ENCODE assay signal across 8 cellular contexts in genomic region chr11:47394322-47395224, GRCh38. TPM values are rescaled to one million over a fixed set of nuclear protein-coding genes. Genes with fewer than 3 reads are reported as not detected.
DNase-seq lines count a peak whose midpoint lies in the region; ATAC-seq and TF ChIP-seq lines count a peak whose summit lies in the region.

No MANE protein-coding gene starts in this region.

- H2BK5ac ChIP-seq in IMR-90 (ENCODE audit: low read depth, low read length, poor library complexity, severe bottlenecking) = no peak overlapping the region

- WGBS in IMR-90 (ENCODE audit: extremely low coverage in 2 of 2, insufficient read length in 1 of 2), 2 experiments = 85% methylated on average over 17 of the region's 39 CpGs; no CpG with 5 or more reads in 1 of the 2 experiments

- no peak overlapping the region for H2BK15ac ChIP-seq in IMR-90 (ENCODE audit: low read depth, low read length)

- H3K14ac ChIP-seq in IMR-90 (replicated peaks; ENCODE audit: low read depth, low read length) = no peak overlapping the region

- peak; percentile 20 for DNase-seq in IMR-90
- DNase-seq in activated CD8-positive, alpha-beta memory T cell treated with anti-CD3 and anti-CD28 coated beads for 24 hours = peak; percentile 85
- DNase-seq in fibroblast of lung (ENCODE audit: low read depth in 2 of 2) = no peak
- DNase-seq in MG63 = no peak
- no peak for DNase-seq in cerebellar cortex (ENCODE audit: low spot score)

- H3K4me1 ChIP-seq in IMR-90 (ENCODE audit: control insufficient read depth, insufficient read depth, low read length) (peaks cover 10% of the 10 kb centered on the region), fibroblast of lung (ENCODE audit: control insufficient read depth, extremely low read depth, insufficient read depth, low read length) (peaks cover 8% of the 10 kb centered on the region)

- no peak for TF ChIP-seq RAD21 in IMR-90 (IDR thresholded peaks at IDR 0.05; ENCODE audit: low read length)

- H2AK9ac ChIP-seq in IMR-90 (replicated peaks; ENCODE audit: low read depth, low read length, poor library complexity) = peak overlapping the region; percentile 77

- CTCF ChIA-PET in IMR-90 (lab: Yijun Ruan, JAX) = no interaction called here

- no peaks in the 10 kb centered on the region for H3K79me2 ChIP-seq in fibroblast of lung (ENCODE audit: control insufficient read depth, insufficient read depth, low read length)

- H3K79me1 ChIP-seq in IMR-90 (ENCODE audit: low read depth in 1 of 2, low read length in 2 of 2) = no peaks in the 10 kb centered on the region

- dilution Hi-C loops in IMR-90 (cut with HindIII; ENCODE audit: low sequenced_read_pairs, unreplicated experiment) = no loop called here

- H3K9me1 ChIP-seq in IMR-90 (ENCODE audit: insufficient read depth, low read length) = peaks cover 6% of the 10 kb centered on the region

- H3K18ac ChIP-seq in IMR-90 (ENCODE audit: low read depth, low read length) = no peak overlapping the region

- no peak overlapping the region for H3K56ac ChIP-seq in IMR-90 (ENCODE audit: extremely low read depth, insufficient read depth, low read length)

- H3K27ac ChIP-seq in IMR-90 (ENCODE audit: insufficient read depth, low read length) = no peak overlapping the region
- peak overlapping the region; percentile 51 for H3K27ac ChIP-seq in fibroblast of lung (ENCODE audit: insufficient read depth, low read length)
- H3K27ac ChIP-seq in skin epidermis = peak overlapping the region; percentile 85 to 100 (median 94)

- H3K27me3 ChIP-seq in IMR-90 (ENCODE audit: control insufficient read depth, insufficient read depth, low read length) (no peaks in the 10 kb centered on the region), fibroblast of lung (ENCODE audit: control insufficient read depth, insufficient read depth, low read length) (no peaks in the 10 kb centered on the region), MG63 (no peaks in the 10 kb centered on the region)

- ATAC-seq in GM18502 (IDR thresholded peaks at IDR 0.05; ENCODE audit: poor library complexity, unreplicated experiment) = peak; percentile 74
- no peak for ATAC-seq in IMR-90 (ENCODE audit: low read depth)
- no peak for ATAC-seq in HG03571 (IDR thresholded peaks at IDR 0.05; ENCODE audit: unreplicated experiment)

- POLR2A ChIA-PET in IMR-90 (lab: Charles Lee; ENCODE audit: unreplicated experiment) = no interaction called here

- H3K9me3 ChIP-seq in IMR-90 (ENCODE audit: control insufficient read depth, insufficient read depth, low read length) (no peaks in the 10 kb centered on the region), fibroblast of lung (ENCODE audit: control insufficient read depth, insufficient read depth, low read depth, low read length) (no peaks in the 10 kb centered on the region), MG63 (no peaks in the 10 kb centered on the region)

- H3K36me3 ChIP-seq in IMR-90 (ENCODE audit: control insufficient read depth, insufficient read depth, low read length) (no peaks in the 10 kb centered on the region), fibroblast of lung (ENCODE audit: control insufficient read depth, insufficient read depth, low read length) (no peaks in the 10 kb centered on the region), MG63 (no peaks in the 10 kb centered on the region)

- 0 out of 2 replicates have a peak overlapping the region, but pooled peaks have one; percentile 84 for H2BK120ac ChIP-seq in IMR-90 (ENCODE audit: low read depth, low read length)

- no peak for TF ChIP-seq CTCF in IMR-90 (conservative IDR thresholded peaks at IDR 0.05; ENCODE audit: low read depth, low read length)
- TF ChIP-seq CTCF in fibroblast of lung (conservative IDR thresholded peaks at IDR 0.05 in 1 of 2, IDR thresholded peaks at IDR 0.05 in 1 of 2; ENCODE audit: low read depth in 1 of 2, low read length in 2 of 2) = no peak

- BruUV-seq in IMR-90 (replicated peaks; lab: Mats Ljungman, UMichigan) = no TSS peak

- peak overlapping the region; percentile 93; the same call in 1 of the 2 replicates for H2AK5ac ChIP-seq in IMR-90 (ENCODE audit: low read depth, low read length)

- H2AFZ ChIP-seq in IMR-90 (replicated peaks; ENCODE audit: low read length, poor library complexity) (peak overlapping the region; percentile 68), fibroblast of lung (ENCODE audit: low read length) (peak overlapping the region; percentile 41)

- H4K20me1 ChIP-seq in IMR-90 (ENCODE audit: insufficient read depth, low read length) (no peaks in the 10 kb centered on the region), fibroblast of lung (ENCODE audit: control insufficient read depth, extremely low read depth, insufficient read depth, low read length) (no peaks in the 10 kb centered on the region)

- peak overlapping the region in 1 of 2 experiments; percentile 91; a peak in 3 of 4 replicates for H4K8ac ChIP-seq in IMR-90 (ENCODE audit: low read depth in 2 of 2, low read length in 2 of 2)

- H2BK20ac ChIP-seq in IMR-90 (ENCODE audit: low read depth, low read length) = no peak overlapping the region

- H3K23ac ChIP-seq in IMR-90 (ENCODE audit: low read depth, low read length) = no peak overlapping the region

- H3K9ac ChIP-seq in IMR-90 (ENCODE audit: low read depth, low read length) (no peak overlapping the region), fibroblast of lung (ENCODE audit: insufficient read depth, low read length) (peak overlapping the region; percentile 42)

- TF ChIP-seq POLR2A in IMR-90 (IDR thresholded peaks at IDR 0.05; ENCODE audit: low read depth, low read length) = no peak

- in situ Hi-C loops in IMR-90 (cut with MboI; ENCODE audit: low sequenced_read_pairs) = no loop called here

- H4K91ac ChIP-seq in IMR-90 (ENCODE audit: insufficient read depth, low read depth, low read length) = no peak overlapping the region

- intact Hi-C loops in IMR-90 (cut with micrococcal nuclease) = no loop called here

- H3K4me3 ChIP-seq in IMR-90 (ENCODE audit: insufficient read depth, low read depth, low read length) = no peak overlapping the region
- no peak overlapping the region for H3K4me3 ChIP-seq in fibroblast of lung (replicated peaks in 1 of 4; ENCODE audit: control extremely low read depth in 1 of 4, insufficient read depth in 1 of 4, low read depth in 3 of 4, low read length in 4 of 4)
- peak overlapping the region in 5 of 7 experiments; percentile 11 to 28 (median 17) for H3K4me3 ChIP-seq in skin epidermis
- H3K4me3 ChIP-seq in MG63 = no peak overlapping the region

- H3K4me2 ChIP-seq in IMR-90 (ENCODE audit: low read depth, low read length) = no peak overlapping the region
- H3K4me2 ChIP-seq in fibroblast of lung (ENCODE audit: extremely low read depth, insufficient read depth, low read length) = no peak overlapping the region

- H3K4ac ChIP-seq in IMR-90 (ENCODE audit: low read depth, low read length) = peak overlapping the region; percentile 90; the same call in 1 of the 2 replicates

- no peak overlapping the region; the same call in 1 of the 2 replicates for H4K5ac ChIP-seq in IMR-90 (ENCODE audit: low read depth, low read length)

RNA-seq across cellular contexts. Expression of gene SLC39A13, which starts 13.8 kb away (rescaled TPM):
- total RNA-seq in IMR-90 (2012; rRNA removed) (29.2 and 32.4 TPM in 2 replicates), fibroblast of lung (46.0 and 62.9 TPM in 2 replicates)
- polyA plus RNA-seq in IMR-90 (2012; rRNA removed) (144 and 164 TPM in 2 replicates), fibroblast of lung (52.2 and 88.7 TPM in 2 replicates)
- 96.1 and 190 TPM in 2 replicates for polyA plus RNA-seq in IMR-90 (2012; cell fraction: cytosol; rRNA removed)
- 451 and 1,131 TPM in 2 replicates for polyA plus RNA-seq in IMR-90 (2012; cell fraction: nucleus; rRNA removed; ENCODE audit: low replicate concordance)
- polyA plus RNA-seq in fibroblast of lung (2012) = 84.9 and 110 TPM in 2 replicates
- 59.6 and 124 TPM in 2 replicates for polyA minus RNA-seq in fibroblast of lung (ENCODE audit: low replicate concordance)
- total RNA-seq in MG63 (2014; rRNA removed; shearing (Covaris generic); ENCODE audit: low replicate concordance) = 34.0 and 51.1 TPM in 2 replicates

RNA-seq across cellular contexts. Expression of gene SPI1, which starts 16.2 kb away (rescaled TPM):
- total RNA-seq in IMR-90 (2012; rRNA removed) (not detected in 2 replicates), fibroblast of lung (not detected in 2 replicates)
- polyA plus RNA-seq in IMR-90 (2012; rRNA removed) (not detected in 2 replicates), fibroblast of lung (not detected in 2 replicates)
- polyA plus RNA-seq in IMR-90 (2012; cell fraction: cytosol; rRNA removed) = 0.03 TPM in 1 of 2 replicates, not detected in the other
- polyA plus RNA-seq in IMR-90 (2012; cell fraction: nucleus; rRNA removed; ENCODE audit: low replicate concordance) = not detected in 2 replicates
- not detected in 2 replicates for polyA plus RNA-seq in fibroblast of lung (2012)
- polyA minus RNA-seq in fibroblast of lung (ENCODE audit: low replicate concordance) = not detected in 2 replicates
- total RNA-seq in MG63 (2014; rRNA removed; shearing (Covaris generic); ENCODE audit: low replicate concordance) = not detected in 2 replicates

RNA-seq across cellular contexts. Expression of gene PSMC3, which starts 31.7 kb away (rescaled TPM):
- total RNA-seq in IMR-90 (2012; rRNA removed) (238 and 484 TPM in 2 replicates), fibroblast of lung (107 and 155 TPM in 2 replicates)
- polyA plus RNA-seq in IMR-90 (2012; rRNA removed) (253 TPM in 2 replicates), fibroblast of lung (294 and 353 TPM in 2 replicates)
- 146 and 163 TPM in 2 replicates for polyA plus RNA-seq in IMR-90 (2012; cell fraction: cytosol; rRNA removed)
- 79.5 and 128 TPM in 2 replicates for polyA plus RNA-seq in IMR-90 (2012; cell fraction: nucleus; rRNA removed; ENCODE audit: low replicate concordance)
- polyA plus RNA-seq in fibroblast of lung (2012) = 291 and 347 TPM in 2 replicates
- polyA minus RNA-seq in fibroblast of lung (ENCODE audit: low replicate concordance) = 87.6 and 137 TPM in 2 replicates
- 147 and 165 TPM in 2 replicates for total RNA-seq in MG63 (2014; rRNA removed; shearing (Covaris generic); ENCODE audit: low replicate concordance)

RNA-seq across cellular contexts. Expression of gene MYBPC3, which starts 42.1 kb away (rescaled TPM):
- total RNA-seq in IMR-90 (2012; rRNA removed) = not detected in 2 replicates
- polyA plus RNA-seq in IMR-90 (2012; rRNA removed) = not detected in 2 replicates
- not detected in 2 replicates for polyA plus RNA-seq in IMR-90 (2012; cell fraction: cytosol; rRNA removed)
- polyA plus RNA-seq in IMR-90 (2012; cell fraction: nucleus; rRNA removed; ENCODE audit: low replicate concordance) = not detected in 2 replicates
- not detected in 2 replicates for total RNA-seq in fibroblast of lung
- not detected in 2 replicates for polyA plus RNA-seq in fibroblast of lung
- not detected in 2 replicates for polyA plus RNA-seq in fibroblast of lung (2012)
- not detected in 2 replicates for polyA minus RNA-seq in fibroblast of lung (ENCODE audit: low replicate concordance)
- not detected in 2 replicates for total RNA-seq in MG63 (2014; rRNA removed; shearing (Covaris generic); ENCODE audit: low replicate concordance)

RNA-seq across cellular contexts. Expression of gene RAPSN, which starts 54.4 kb away (rescaled TPM):
- total RNA-seq in IMR-90 (2012; rRNA removed) = not detected in 2 replicates
- 0.03 and 0.09 TPM in 2 replicates for polyA plus RNA-seq in IMR-90 (2012; rRNA removed)
- 0.03 and 0.08 TPM in 2 replicates for polyA plus RNA-seq in IMR-90 (2012; cell fraction: cytosol; rRNA removed)
- polyA plus RNA-seq in IMR-90 (2012; cell fraction: nucleus; rRNA removed; ENCODE audit: low replicate concordance) = 0.19 and 0.51 TPM in 2 replicates
- total RNA-seq in fibroblast of lung = under 0.01 and 0.17 TPM in 2 replicates
- polyA plus RNA-seq in fibroblast of lung = not detected in 2 replicates
- 0.07 TPM in 1 of 2 replicates, not detected in the other for polyA plus RNA-seq in fibroblast of lung (2012)
- polyA minus RNA-seq in fibroblast of lung (ENCODE audit: low replicate concordance) = not detected in 2 replicates
- total RNA-seq in MG63 (2014; rRNA removed; shearing (Covaris generic); ENCODE audit: low replicate concordance) = 0.16 TPM in 1 of 2 replicates, not detected in the other

Comparison
In these comparisons a context has a peak if more than half of its experiments do, and no peak if none do; other contexts are left out.
1. DNase-seq: peak in IMR-90 (single experiment) and activated CD8-positive, alpha-beta memory T cell treated with anti-CD3 and anti-CD28 coated beads for 24 hours (single experiment); none in fibroblast of lung (0 of 2), MG63 (single experiment) and cerebellar cortex (single experiment).
2. H3K4me3 ChIP-seq: peak in skin epidermis (5 of 7); none in IMR-90 (single experiment), fibroblast of lung (0 of 4) and MG63 (single experiment).